16 cellular contexts compared by ENCODE assay signal in the genomic region with DNA sequence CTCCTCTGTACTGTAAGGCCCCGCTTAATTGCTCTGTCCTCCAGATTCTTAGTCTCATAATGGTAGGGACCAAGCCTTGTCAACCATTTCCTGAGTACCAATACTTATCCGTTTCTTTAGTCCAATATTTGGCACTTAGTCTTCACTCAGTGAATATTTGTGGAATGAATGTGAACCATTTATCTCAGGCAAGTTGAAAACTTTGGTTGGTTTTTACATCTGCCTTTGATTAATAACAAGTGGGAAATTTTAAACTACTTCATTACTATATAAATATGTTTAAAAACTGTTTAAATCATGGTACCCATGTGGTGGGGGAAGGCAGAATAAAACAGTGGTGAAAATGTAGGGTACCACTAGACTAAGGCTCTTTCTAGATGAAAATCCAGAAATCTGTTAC. TPM values are rescaled to one million over a fixed set of nuclear protein-coding genes. Genes with fewer than 3 reads are reported as not detected.
DNase-seq lines count a peak whose midpoint lies in the region; ATAC-seq and TF ChIP-seq lines count a peak whose summit lies in the region.
"Had no signal": no experiment of that assay in that cellular context is flagged by ENCODE, and none has a peak within 500 bp of the region (broad histone marks: within the 10 kb centered on the region; RNA-seq: fewer than 3 reads in every experiment).

No MANE protein-coding gene starts in this region.

- TF ChIP-seq CTCF in astrocyte of the spinal cord (IDR thresholded peaks at IDR 0.05; ENCODE audit: low read depth, low read length) (no peak), fibroblast of the aortic adventitia (IDR thresholded peaks at IDR 0.05; ENCODE audit: insufficient read depth, low read length) (no peak)

- in situ Hi-C loops in astrocyte of the spinal cord (cut with HindIII; ENCODE audit: low sequenced_read_pairs) = no loop called here

- H3K4me3 ChIP-seq in astrocyte of the spinal cord (ENCODE audit: low read depth, low read length) (no peak overlapping the region), fibroblast of the aortic adventitia (ENCODE audit: low read depth, low read length) (no peak overlapping the region)
- H3K4me3 ChIP-seq: MG63, PC-9, SK-N-MC had no signal

- no peak for ATAC-seq in GM19324 (IDR thresholded peaks at IDR 0.05; ENCODE audit: low FRiP score, unreplicated experiment)
- ATAC-seq in left lobe of liver = no peak

- DNase-seq in GM03348 (ENCODE audit: low spot score) = peak; percentile 78
- DNase-seq in astrocyte of the spinal cord (ENCODE audit: low read depth, low spot score) = peak; percentile 31
- DNase-seq in fibroblast of the aortic adventitia (ENCODE audit: low read depth) = peak; percentile 83
- DNase-seq in LoVo (ENCODE audit: low spot score) = no peak
- DNase-seq in DMS53 treated with DMSO at 0.1 percent for 48 hours (lab: John Stamatoyannopoulos, UW; ENCODE audit: unreplicated experiment) = no peak
- DNase-seq in left lobe of liver (ENCODE audit: low spot score) = no peak
- DNase-seq: Caco-2, DMS53, GOT3, KG1, MG63, NCI-H1092 treated with DMSO at 0.1 percent for 48 hours, NCI-H1694, PC-9 had no signal

RNA-seq across cellular contexts. Expression of a gene that starts 15.2 kb away (rescaled TPM):
- total RNA-seq in fibroblast of the aortic adventitia (ENCODE audit: low replicate concordance) (21.5 and 174 TPM in 2 replicates), left lobe of liver (0.28 TPM)

Comparison
In these comparisons a context has a peak if more than half of its experiments do, and no peak if none do; other contexts are left out.
1. DNase-seq: peak in GM03348 (single experiment), astrocyte of the spinal cord (single experiment) and fibroblast of the aortic adventitia (single experiment); none in LoVo (single experiment), DMS53 treated with DMSO at 0.1 percent for 48 hours (single experiment) and left lobe of liver (single experiment).
2. RNA of a gene that starts 15.2 kb away (total RNA-seq): 21.5 to 174 TPM in fibroblast of the aortic adventitia; 0.28 TPM in left lobe of liver (single experiment); every median in the first group is over 10 times any median in the second.